1 cellular context compared by ENCODE assay signal in the genomic region with DNA sequence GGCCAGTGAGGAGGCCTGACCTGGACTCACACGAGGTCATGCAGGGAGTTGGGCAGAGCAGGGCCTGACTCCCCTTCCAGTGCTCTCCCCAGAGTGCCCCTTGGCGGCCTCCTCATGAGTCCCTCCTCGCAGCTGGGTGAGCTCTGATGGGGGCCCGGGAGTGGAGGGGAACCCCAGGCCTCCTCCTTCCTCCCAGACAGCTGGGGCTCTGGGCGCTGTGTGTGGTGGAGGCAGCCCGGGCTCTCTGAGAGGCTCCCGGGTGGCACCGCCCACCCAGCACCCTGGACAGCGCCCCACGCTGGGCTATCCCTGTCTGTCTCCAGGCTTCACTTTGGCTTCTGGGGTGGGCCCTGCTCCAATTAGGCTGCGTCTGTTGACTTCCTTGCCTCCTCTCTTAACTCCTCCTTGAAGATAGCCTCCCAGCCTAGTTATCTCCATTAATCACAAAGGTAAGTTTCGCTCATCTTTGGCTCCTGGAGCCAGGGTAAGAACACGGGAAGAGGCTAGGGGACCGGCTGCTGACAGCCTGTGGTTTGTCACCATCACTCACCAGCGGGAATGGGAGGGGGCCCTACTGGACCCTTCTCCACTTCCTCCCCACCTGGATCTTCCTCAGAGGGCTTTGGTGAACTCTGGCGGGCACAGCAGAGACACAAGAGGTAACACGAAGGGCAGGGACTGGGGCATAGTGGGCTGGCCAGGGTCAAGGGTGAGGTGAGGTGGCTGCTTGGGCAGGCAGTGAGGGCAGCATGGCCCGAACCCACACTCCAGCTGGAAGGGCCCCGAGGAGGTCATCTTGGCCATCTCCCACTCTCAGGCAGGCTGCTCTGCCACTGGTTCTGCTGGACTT.
TF ChIP-seq lines count a peak whose summit lies in the region.

No MANE protein-coding gene starts in this region.

TF ChIP-seq in A549, 52 proteins besides CTCF, POLR2A, EP300 and RAD21 (continued from another document):
- TF ChIP-seq, protein P1, sequence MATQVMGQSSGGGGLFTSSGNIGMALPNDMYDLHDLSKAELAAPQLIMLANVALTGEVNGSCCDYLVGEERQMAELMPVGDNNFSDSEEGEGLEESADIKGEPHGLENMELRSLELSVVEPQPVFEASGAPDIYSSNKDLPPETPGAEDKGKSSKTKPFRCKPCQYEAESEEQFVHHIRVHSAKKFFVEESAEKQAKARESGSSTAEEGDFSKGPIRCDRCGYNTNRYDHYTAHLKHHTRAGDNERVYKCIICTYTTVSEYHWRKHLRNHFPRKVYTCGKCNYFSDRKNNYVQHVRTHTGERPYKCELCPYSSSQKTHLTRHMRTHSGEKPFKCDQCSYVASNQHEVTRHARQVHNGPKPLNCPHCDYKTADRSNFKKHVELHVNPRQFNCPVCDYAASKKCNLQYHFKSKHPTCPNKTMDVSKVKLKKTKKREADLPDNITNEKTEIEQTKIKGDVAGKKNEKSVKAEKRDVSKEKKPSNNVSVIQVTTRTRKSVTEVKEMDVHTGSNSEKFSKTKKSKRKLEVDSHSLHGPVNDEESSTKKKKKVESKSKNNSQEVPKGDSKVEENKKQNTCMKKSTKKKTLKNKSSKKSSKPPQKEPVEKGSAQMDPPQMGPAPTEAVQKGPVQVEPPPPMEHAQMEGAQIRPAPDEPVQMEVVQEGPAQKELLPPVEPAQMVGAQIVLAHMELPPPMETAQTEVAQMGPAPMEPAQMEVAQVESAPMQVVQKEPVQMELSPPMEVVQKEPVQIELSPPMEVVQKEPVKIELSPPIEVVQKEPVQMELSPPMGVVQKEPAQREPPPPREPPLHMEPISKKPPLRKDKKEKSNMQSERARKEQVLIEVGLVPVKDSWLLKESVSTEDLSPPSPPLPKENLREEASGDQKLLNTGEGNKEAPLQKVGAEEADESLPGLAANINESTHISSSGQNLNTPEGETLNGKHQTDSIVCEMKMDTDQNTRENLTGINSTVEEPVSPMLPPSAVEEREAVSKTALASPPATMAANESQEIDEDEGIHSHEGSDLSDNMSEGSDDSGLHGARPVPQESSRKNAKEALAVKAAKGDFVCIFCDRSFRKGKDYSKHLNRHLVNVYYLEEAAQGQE (IDR thresholded peaks at IDR 0.05) = peak; percentile 93
- TF ChIP-seq CHD4 (IDR thresholded peaks at IDR 0.05; ENCODE audit: borderline replicate concordance) = no peak
